23 cellular contexts compared by ENCODE assay signal in the genomic region with DNA sequence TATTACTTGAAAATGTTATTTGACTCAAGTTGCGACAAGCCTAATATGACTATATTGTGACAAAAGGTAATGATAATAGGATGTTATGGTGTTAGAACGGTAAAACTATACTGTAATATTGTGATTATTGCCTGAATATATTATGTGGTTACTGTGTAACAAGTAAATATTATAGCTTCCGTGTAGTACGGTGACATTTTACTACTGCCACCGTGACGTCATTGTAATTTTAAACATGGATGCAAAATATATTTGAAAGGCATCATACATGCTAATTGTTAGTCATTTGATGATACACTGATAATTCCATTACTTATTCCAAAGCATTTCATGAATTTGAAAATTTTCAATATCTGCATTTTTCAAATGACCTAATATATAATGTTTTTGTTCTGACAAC. TPM values are rescaled to one million over a fixed set of nuclear protein-coding genes. Genes with fewer than 3 reads are reported as not detected.
DNase-seq lines count a peak whose midpoint lies in the region; ATAC-seq, FAIRE-seq and TF ChIP-seq lines count a peak whose summit lies in the region.
"Had no signal": no experiment of that assay in that cellular context is flagged by ENCODE, and none has a peak within 500 bp of the region (broad histone marks: within the 10 kb centered on the region; RNA-seq: fewer than 3 reads in every experiment).

No MANE protein-coding gene starts in this region.

- CTCF ChIA-PET in CD8-positive, alpha-beta memory T cell (lab: Charles Lee): no interaction called here

- peaks cover 0 to 1% of the 10 kb centered on the region in 2 donors for H3K27me3 Mint-ChIP-seq in CD8-positive, alpha-beta memory T cell

- H3F3A ChIP-seq in SU-DHL-6 (ENCODE audit: insufficient read depth): no peaks in the 10 kb centered on the region

- H3K27ac ChIP-seq in CD8-positive, alpha-beta memory T cell (ENCODE audit: low read depth, low read length): peak overlapping the region; percentile 32
- H3K27ac ChIP-seq in Karpas-422 (ENCODE audit: low read length) (no peak overlapping the region), SU-DHL-6 (ENCODE audit: low read depth, low read length) (no peak overlapping the region)
- H3K27ac ChIP-seq: HL-60, SK-N-MC had no signal

- no peak for DNase-seq in CD8-positive, alpha-beta memory T cell
- no peak for DNase-seq in Karpas-422
- DNase-seq: GOT3, Kasumi-1, MV-4-11, NCI-H1105, NCI-H1436 treated with DMSO at 0.1 percent for 48 hours, NCI-H187 treated with DMSO at 0.1 percent for 48 hours, NCI-H2171 treated with DMSO at 0.1 percent for 48 hours, NCI-H524, NCI-H82, SIG-M5, SW 1271 had no signal

- H3K4me1 Mint-ChIP-seq in CD8-positive, alpha-beta memory T cell: peaks cover 36 to 47% (median 44%) of the 10 kb centered on the region in 3 donors

- H3K36me3 ChIP-seq in CD8-positive, alpha-beta memory T cell (ENCODE audit: insufficient read depth, low read length): no peaks in the 10 kb centered on the region
- H3K36me3 ChIP-seq in Karpas-422 (ENCODE audit: insufficient read depth, low read length): no peaks in the 10 kb centered on the region
- H3K36me3 ChIP-seq in SU-DHL-6 (ENCODE audit: low read length): no peaks in the 10 kb centered on the region; the same call in 1 of the 2 replicates
- H3K36me3 ChIP-seq: HAP-1 had no signal

- no peaks in the 10 kb centered on the region for H3K9me3 Mint-ChIP-seq in CD8-positive, alpha-beta memory T cell

- H3K4me3 Mint-ChIP-seq in CD8-positive, alpha-beta memory T cell: no peak overlapping the region

- no peak overlapping the region for H3K9ac ChIP-seq in Karpas-422 (ENCODE audit: low read length)
- no peak overlapping the region for H3K9ac ChIP-seq in SU-DHL-6 (ENCODE audit: low read length)

- H3K4me2 ChIP-seq in Karpas-422 (ENCODE audit: low read depth, low read length, poor library complexity, severe bottlenecking): peak overlapping the region; percentile 89
- peak overlapping the region; percentile 98 for H3K4me2 ChIP-seq in SU-DHL-6 (ENCODE audit: low read depth, low read length, poor library complexity, severe bottlenecking)

- H3K79me2 ChIP-seq in Karpas-422 (ENCODE audit: low read length) (peaks cover 91% of the 10 kb centered on the region), SU-DHL-6 (ENCODE audit: insufficient read depth, low read length) (peaks cover 52% of the 10 kb centered on the region)

- no peaks in the 10 kb centered on the region for H3K9me3 ChIP-seq in CD8-positive, alpha-beta memory T cell (ENCODE audit: low read length)
- H3K9me3 ChIP-seq in Karpas-422 (ENCODE audit: low read length) (no peaks in the 10 kb centered on the region), SU-DHL-6 (ENCODE audit: insufficient read depth, low read length) (no peaks in the 10 kb centered on the region)
- H3K9me3 ChIP-seq: HAP-1 had no signal

- POLR2A ChIA-PET in CD8-positive, alpha-beta memory T cell (lab: Charles Lee): no interaction called here

- H4K20me1 ChIP-seq in Karpas-422 (ENCODE audit: insufficient read depth, low read depth, low read length) (no peaks in the 10 kb centered on the region), SU-DHL-6 (ENCODE audit: low read depth, low read length) (no peaks in the 10 kb centered on the region)

- peaks cover 0 to 13% (median 0%) of the 10 kb centered on the region in 3 donors for H3K36me3 Mint-ChIP-seq in CD8-positive, alpha-beta memory T cell

- H2AFZ ChIP-seq in Karpas-422 (ENCODE audit: low read length) (no peak overlapping the region), SU-DHL-6 (ENCODE audit: low read depth, low read length, severe bottlenecking) (no peak overlapping the region)

- peaks cover 35% of the 10 kb centered on the region for H3K4me1 ChIP-seq in CD8-positive, alpha-beta memory T cell (ENCODE audit: insufficient read depth, low read length)
- peaks cover 30% of the 10 kb centered on the region for H3K4me1 ChIP-seq in Karpas-422 (ENCODE audit: low read length)

- ATAC-seq in GM21515 (IDR thresholded peaks at IDR 0.05; ENCODE audit: unreplicated experiment): no peak
- ATAC-seq in GM18867 (IDR thresholded peaks at IDR 0.05; ENCODE audit: unreplicated experiment): no peak
- no peak for ATAC-seq in HG03139 (IDR thresholded peaks at IDR 0.05; ENCODE audit: unreplicated experiment)

- H3K27ac Mint-ChIP-seq in CD8-positive, alpha-beta memory T cell: no peak overlapping the region

- no peaks in the 10 kb centered on the region for H3K9me2 ChIP-seq in Karpas-422 (replicated peaks; ENCODE audit: insufficient read depth, low read length)
- H3K9me2 ChIP-seq in SU-DHL-6 (replicated peaks; ENCODE audit: insufficient read depth, low read length): no peaks in the 10 kb centered on the region

- no peak overlapping the region for H3K4me3 ChIP-seq in CD8-positive, alpha-beta memory T cell (ENCODE audit: low read length)
- H3K4me3 ChIP-seq in Karpas-422 (ENCODE audit: low read length): no peak overlapping the region
- no peak overlapping the region for H3K4me3 ChIP-seq in SU-DHL-6 (ENCODE audit: insufficient read depth, low read length, poor library complexity, severe bottlenecking)

- no peak for TF ChIP-seq CTCF in SU-DHL-6 (IDR thresholded peaks at IDR 0.05; ENCODE audit: insufficient read depth, low read length, poor library complexity, severe bottlenecking)

- H3K27me3 ChIP-seq in CD8-positive, alpha-beta memory T cell (ENCODE audit: insufficient read depth, low read length, poor library complexity, severe bottlenecking): no peaks in the 10 kb centered on the region
- H3K27me3 ChIP-seq in Karpas-422 (ENCODE audit: low read length): no peaks in the 10 kb centered on the region
- H3K27me3 ChIP-seq in SU-DHL-6 (ENCODE audit: low read length): no peaks in the 10 kb centered on the region

- FAIRE-seq in islet of Langerhans (lab: Jason Lieb, UNC): peak; percentile 65
- FAIRE-seq: D721Med, RCC 7860 had no signal

RNA-seq across cellular contexts. Expression of a gene that starts 2.5 kb away (rescaled TPM):
- total RNA-seq in CD8-positive, alpha-beta memory T cell: 10 to 100 TPM; 20.5 to 23.2 TPM
- 18.4 TPM for polyA plus RNA-seq in CD8-positive, alpha-beta memory T cell
- total RNA-seq in Karpas-422 (2014; rRNA removed; shearing (Covaris generic); ENCODE audit: low replicate concordance): 44.3 and 87.1 TPM in 2 replicates

RNA-seq across cellular contexts. Expression of a gene that starts 2.7 kb away (rescaled TPM):
- total RNA-seq in CD8-positive, alpha-beta memory T cell: 10 to 100 TPM; 22.1 to 27.2 TPM
- polyA plus RNA-seq in CD8-positive, alpha-beta memory T cell: 54.5 TPM
- total RNA-seq in Karpas-422 (2014; rRNA removed; shearing (Covaris generic); ENCODE audit: low replicate concordance): 63.1 and 83.4 TPM in 2 replicates
